8 cellular contexts compared by ENCODE assay signal in genomic region chr11:71133946-71134345, GRCh38.
"Had no signal": no experiment of that assay in that cellular context is flagged by ENCODE, and none has a peak within 500 bp of the region (broad histone marks: within the 10 kb centered on the region; RNA-seq: fewer than 3 reads in every experiment).

No MANE protein-coding gene starts in this region.

- H3K27ac Mint-ChIP-seq: HFFc6, IgD-negative memory B cell had no signal

- H3K36me3 Mint-ChIP-seq: IgD-negative memory B cell had no signal

- ATAC-seq: HCT116 had no signal

- H2AFZ ChIP-seq: GM23248 had no signal

- H3K36me3 ChIP-seq: HAP-1 had no signal

- DNase-seq: GM23248, GOT3, H7, HFFc6, KBM-7 had no signal

- H3K4me1 ChIP-seq: HAP-1 had no signal

- H3K27ac ChIP-seq: GM23248 had no signal

- H3K9ac ChIP-seq: GM23248 had no signal

- H3K4me3 ChIP-seq: GM23248, HAP-1 had no signal

- H3K9me3 ChIP-seq: HAP-1 had no signal
